In the genomic region with DNA sequence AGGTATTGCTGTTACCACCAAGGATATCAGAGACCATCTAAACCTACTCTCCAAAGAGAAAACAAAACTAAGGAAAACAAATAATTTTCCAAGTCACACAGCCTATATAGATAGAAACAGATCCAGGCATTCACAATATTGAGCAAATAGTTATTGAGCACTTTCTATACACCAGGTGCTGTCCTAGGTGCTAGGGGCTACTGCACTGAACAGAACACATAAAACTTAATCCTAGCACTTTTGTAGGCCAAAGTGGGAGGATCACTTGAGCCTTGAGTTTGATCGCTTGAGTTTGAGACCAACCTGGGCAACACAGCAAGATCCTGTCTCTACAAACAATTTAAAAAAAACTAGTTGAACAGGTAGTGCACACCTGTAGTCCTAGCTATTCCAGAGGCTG, we compare ENCODE assay signal across 2 cellular contexts.
TF ChIP-seq lines count a peak whose summit lies in the region.

No MANE protein-coding gene starts in this region.

TF ChIP-seq in GM23338, 12 proteins besides CTCF, POLR2A, EP300 and RAD21 (continued from another document):
- TF ChIP-seq, protein P1, sequence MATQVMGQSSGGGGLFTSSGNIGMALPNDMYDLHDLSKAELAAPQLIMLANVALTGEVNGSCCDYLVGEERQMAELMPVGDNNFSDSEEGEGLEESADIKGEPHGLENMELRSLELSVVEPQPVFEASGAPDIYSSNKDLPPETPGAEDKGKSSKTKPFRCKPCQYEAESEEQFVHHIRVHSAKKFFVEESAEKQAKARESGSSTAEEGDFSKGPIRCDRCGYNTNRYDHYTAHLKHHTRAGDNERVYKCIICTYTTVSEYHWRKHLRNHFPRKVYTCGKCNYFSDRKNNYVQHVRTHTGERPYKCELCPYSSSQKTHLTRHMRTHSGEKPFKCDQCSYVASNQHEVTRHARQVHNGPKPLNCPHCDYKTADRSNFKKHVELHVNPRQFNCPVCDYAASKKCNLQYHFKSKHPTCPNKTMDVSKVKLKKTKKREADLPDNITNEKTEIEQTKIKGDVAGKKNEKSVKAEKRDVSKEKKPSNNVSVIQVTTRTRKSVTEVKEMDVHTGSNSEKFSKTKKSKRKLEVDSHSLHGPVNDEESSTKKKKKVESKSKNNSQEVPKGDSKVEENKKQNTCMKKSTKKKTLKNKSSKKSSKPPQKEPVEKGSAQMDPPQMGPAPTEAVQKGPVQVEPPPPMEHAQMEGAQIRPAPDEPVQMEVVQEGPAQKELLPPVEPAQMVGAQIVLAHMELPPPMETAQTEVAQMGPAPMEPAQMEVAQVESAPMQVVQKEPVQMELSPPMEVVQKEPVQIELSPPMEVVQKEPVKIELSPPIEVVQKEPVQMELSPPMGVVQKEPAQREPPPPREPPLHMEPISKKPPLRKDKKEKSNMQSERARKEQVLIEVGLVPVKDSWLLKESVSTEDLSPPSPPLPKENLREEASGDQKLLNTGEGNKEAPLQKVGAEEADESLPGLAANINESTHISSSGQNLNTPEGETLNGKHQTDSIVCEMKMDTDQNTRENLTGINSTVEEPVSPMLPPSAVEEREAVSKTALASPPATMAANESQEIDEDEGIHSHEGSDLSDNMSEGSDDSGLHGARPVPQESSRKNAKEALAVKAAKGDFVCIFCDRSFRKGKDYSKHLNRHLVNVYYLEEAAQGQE (IDR thresholded peaks at IDR 0.05; ENCODE audit: unreplicated experiment): peak; percentile 48
- TF ChIP-seq ZNF114 (CRISPR knock-in tag; IDR thresholded peaks at IDR 0.05) (no peak), EZH2phosphoT487 (IDR thresholded peaks at IDR 0.05; ENCODE audit: unreplicated experiment) (no peak)

TF ChIP-seq in HEK293, 187 proteins besides CTCF, POLR2A, EP300 and RAD21:
- TF ChIP-seq, protein P1 (tag by site-specific recombination; IDR thresholded peaks at IDR 0.05): peak; percentile 79
- TF ChIP-seq, protein P2, sequence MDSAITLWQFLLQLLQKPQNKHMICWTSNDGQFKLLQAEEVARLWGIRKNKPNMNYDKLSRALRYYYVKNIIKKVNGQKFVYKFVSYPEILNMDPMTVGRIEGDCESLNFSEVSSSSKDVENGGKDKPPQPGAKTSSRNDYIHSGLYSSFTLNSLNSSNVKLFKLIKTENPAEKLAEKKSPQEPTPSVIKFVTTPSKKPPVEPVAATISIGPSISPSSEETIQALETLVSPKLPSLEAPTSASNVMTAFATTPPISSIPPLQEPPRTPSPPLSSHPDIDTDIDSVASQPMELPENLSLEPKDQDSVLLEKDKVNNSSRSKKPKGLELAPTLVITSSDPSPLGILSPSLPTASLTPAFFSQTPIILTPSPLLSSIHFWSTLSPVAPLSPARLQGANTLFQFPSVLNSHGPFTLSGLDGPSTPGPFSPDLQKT (IDR thresholded peaks at IDR 0.05; ENCODE audit: borderline replicate concordance, low read depth, low read length): no peak
